Comparison of ENCODE assay signal across 11 cellular contexts in the genomic region with DNA sequence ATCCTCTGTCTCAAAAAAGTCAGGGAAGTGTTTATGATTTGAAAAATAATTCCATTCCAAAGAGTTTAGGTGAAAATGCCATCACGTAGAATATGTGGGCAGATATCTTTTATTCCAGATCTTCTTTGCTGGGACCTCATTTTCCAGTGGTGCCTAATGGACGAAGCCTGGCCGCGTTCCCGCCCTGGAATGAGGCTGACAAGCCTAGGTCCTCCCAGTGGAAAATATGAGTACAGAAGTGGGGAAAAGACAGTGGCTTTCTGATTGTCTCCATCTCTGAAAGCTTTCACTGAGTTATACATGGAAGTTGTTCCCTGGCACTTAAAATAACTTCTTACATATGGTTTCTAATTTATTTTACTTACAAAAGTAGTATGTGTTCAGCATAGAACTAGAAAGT.
A peak's percentile ranks its signal among the peaks of the same experiment; 100 is the strongest.
DNase-seq lines count a peak whose midpoint lies in the region; ATAC-seq and TF ChIP-seq lines count a peak whose summit lies in the region.
"Had no signal": no experiment of that assay in that cellular context is flagged by ENCODE, and none has a peak within 500 bp of the region (broad histone marks: within the 10 kb centered on the region; RNA-seq: fewer than 3 reads in every experiment).

No MANE protein-coding gene starts in this region.

- DNase-seq in Right ventricle myocardium inferior (ENCODE audit: missing footprints) (peak; percentile 87), cardiac septum (ENCODE audit: low spot score) (no peak), fibroblast of villous mesenchyme (ENCODE audit: low read depth) (peak; percentile 47), osteocyte (ENCODE audit: extremely low spot score, unreplicated experiment) (no peak), HK-2 (ENCODE audit: unreplicated experiment) (no peak), kidney tubule cell (ENCODE audit: low spot score) (no peak), NCI-H2171 (lab: John Stamatoyannopoulos, UW) (no peak)
- DNase-seq in activated CD4-positive, alpha-beta T cell treated with anti-CD3 and anti-CD28 coated beads, Interleukin-2, amount 10 ng/mL, durations not matched to agents 24 days and 14 days: no peak
- DNase-seq: GDM1, Karpas-422, NCI-H526 treated with DMSO at 0.1 percent for 48 hours had no signal

- peak; percentile 54 for ATAC-seq in Right ventricle myocardium inferior

- H3K4me3 ChIP-seq in fibroblast of villous mesenchyme (ENCODE audit: low read depth, low read length): peak overlapping the region; percentile 44

- peaks cover 3% of the 10 kb centered on the region for H3K9me3 Mint-ChIP-seq in osteocyte (ENCODE audit: unreplicated experiment)
- H3K9me3 Mint-ChIP-seq in activated CD4-positive, alpha-beta T cell treated with anti-CD3 and anti-CD28 coated beads, Interleukin-2, amount 10 ng/mL, durations not matched to agents 24 days and 14 days: no peaks in the 10 kb centered on the region

- peaks cover 64% of the 10 kb centered on the region for H3K4me1 Mint-ChIP-seq in osteocyte (ENCODE audit: unreplicated experiment)
- no peaks in the 10 kb centered on the region for H3K4me1 Mint-ChIP-seq in activated CD4-positive, alpha-beta T cell treated with anti-CD3 and anti-CD28 coated beads, Interleukin-2, amount 10 ng/mL, durations not matched to agents 24 days and 14 days

- H3K27me3 Mint-ChIP-seq in osteocyte (ENCODE audit: unreplicated experiment): no peaks in the 10 kb centered on the region
- H3K27me3 Mint-ChIP-seq in activated CD4-positive, alpha-beta T cell treated with anti-CD3 and anti-CD28 coated beads, Interleukin-2, amount 10 ng/mL, durations not matched to agents 24 days and 14 days: no peaks in the 10 kb centered on the region

- peaks cover 10% of the 10 kb centered on the region for H3K36me3 Mint-ChIP-seq in osteocyte (ENCODE audit: unreplicated experiment)
- no peaks in the 10 kb centered on the region for H3K36me3 Mint-ChIP-seq in activated CD4-positive, alpha-beta T cell treated with anti-CD3 and anti-CD28 coated beads, Interleukin-2, amount 10 ng/mL, durations not matched to agents 24 days and 14 days (ENCODE audit: low read depth)

- H3K27ac Mint-ChIP-seq in osteocyte (ENCODE audit: unreplicated experiment): peak overlapping the region; percentile 97
- H3K27ac Mint-ChIP-seq in activated CD4-positive, alpha-beta T cell treated with anti-CD3 and anti-CD28 coated beads, Interleukin-2, amount 10 ng/mL, durations not matched to agents 24 days and 14 days: no peak overlapping the region

- TF ChIP-seq CTCF in fibroblast of villous mesenchyme (IDR thresholded peaks at IDR 0.05; ENCODE audit: insufficient read depth, low read depth, low read length) (peak; percentile 27), osteocyte (IDR thresholded peaks at IDR 0.05) (peak; percentile 31)

- intact Hi-C loops in Right ventricle myocardium inferior (cut with DNase I) (no loop called here), cardiac septum (cut with DNase I) (loop anchor here (1.0 to 2.0 kb wide), 2 partner anchors 11 to 14 kb away; no protein-coding TSS in a partner anchor)
- intact Hi-C loops in activated CD4-positive, alpha-beta T cell treated with anti-CD3 and anti-CD28 coated beads, Interleukin-2, amount 10 ng/mL, durations not matched to agents 24 days and 14 days (cut with micrococcal nuclease): no loop called here

- H3K4me3 Mint-ChIP-seq in osteocyte (ENCODE audit: unreplicated experiment): peak overlapping the region; percentile 70
- H3K4me3 Mint-ChIP-seq in activated CD4-positive, alpha-beta T cell treated with anti-CD3 and anti-CD28 coated beads, Interleukin-2, amount 10 ng/mL, durations not matched to agents 24 days and 14 days: no peak overlapping the region

Comparison
In these comparisons a context has a peak if more than half of its experiments do, and no peak if none do; other contexts are left out.
1. DNase-seq: peak in Right ventricle myocardium inferior (single experiment) and fibroblast of villous mesenchyme (single experiment); none in cardiac septum (single experiment), osteocyte (single experiment), HK-2 (single experiment), kidney tubule cell (single experiment), NCI-H2171 (single experiment) and activated CD4-positive, alpha-beta T cell treated with anti-CD3 and anti-CD28 coated beads, Interleukin-2, amount 10 ng/mL, durations not matched to agents 24 days and 14 days (single experiment).